ENCODE assay signal across 1 cellular context in genomic region chr3:14497321-14497720, GRCh38.
TF ChIP-seq lines count a peak whose summit lies in the region.

No MANE protein-coding gene starts in this region.

TF ChIP-seq in HCT116, 20 proteins besides CTCF, POLR2A, EP300 and RAD21:
- TF ChIP-seq FOSL1 (IDR thresholded peaks at IDR 0.05; ENCODE audit: low read depth), result no peak
- TF ChIP-seq POLR2AphosphoS5 (IDR thresholded peaks at IDR 0.05; ENCODE audit: low read depth, low read length), result no peak
- no peak for TF ChIP-seq REST (IDR thresholded peaks at IDR 0.05; ENCODE audit: low read depth)
- TF ChIP-seq EGR1 (IDR thresholded peaks at IDR 0.05; ENCODE audit: low read depth), result no peak
- no peak for TF ChIP-seq CBX3 (IDR thresholded peaks at IDR 0.05; ENCODE audit: low read depth)
- no peak for TF ChIP-seq TCF7L2 (IDR thresholded peaks at IDR 0.05; ENCODE audit: borderline replicate concordance, extremely low read depth, insufficient read depth, insufficient read length)
- TF ChIP-seq EZH2phosphoT487 (IDR thresholded peaks at IDR 0.05; ENCODE audit: borderline replicate concordance), result no peak
- TF ChIP-seq SIN3A (IDR thresholded peaks at IDR 0.05; ENCODE audit: low read depth), result no peak
- TF ChIP-seq SRF (IDR thresholded peaks at IDR 0.05; ENCODE audit: low read depth), result no peak
- no peak for TF ChIP-seq EZH2 (IDR thresholded peaks at IDR 0.05)
- no peak for TF ChIP-seq ZFX (IDR thresholded peaks at IDR 0.05)
- no peak for TF ChIP-seq YY1 (IDR thresholded peaks at IDR 0.05; ENCODE audit: extremely low read depth, insufficient replicate concordance, low read depth, low read length)
TF ChIP-seq in HCT116: peak in this region for 0.
